In genomic region chr4:94548571-94548970, GRCh38 we compare ENCODE assay signal across 9 cellular contexts.
DNase-seq lines count a peak whose midpoint lies in the region; ATAC-seq lines count a peak whose summit lies in the region.
"Had no signal": no experiment of that assay in that cellular context is flagged by ENCODE, and none has a peak within 500 bp of the region (broad histone marks: within the 10 kb centered on the region; RNA-seq: fewer than 3 reads in every experiment).

No MANE protein-coding gene starts in this region.

- H3K27ac ChIP-seq in mesodermal cell (ENCODE audit: low read depth, low read length, severe bottlenecking), result peak overlapping the region; percentile 75

- H3K4me3 ChIP-seq in mesodermal cell (ENCODE audit: extremely low read depth, insufficient read depth, low read length, poor library complexity, severe bottlenecking), result no peak overlapping the region

- peak; percentile 31 for DNase-seq in CD1c-positive myeloid dendritic cell (ENCODE audit: extremely low spot score)
- peak; percentile 41 to 94 for DNase-seq in NOMO-1 (lab: John Stamatoyannopoulos, UW; ENCODE audit: unreplicated experiment in 2 of 2)
- peak; percentile 92 for DNase-seq in dermis blood vessel endothelial cell
- DNase-seq in globus pallidus (ENCODE audit: low spot score), result no peak
- DNase-seq in hippocampal formation (lab: John Stamatoyannopoulos, UW), result no peak
- no peak for DNase-seq in stimulated activated CD4-positive, alpha-beta T cell treated with anti-CD3 and anti-CD28 coated beads, Interleukin-12 subunit alpha, Interleukin-12 subunit beta, amount 100 ng/mL, for 4 hours
- DNase-seq: CD8-positive, alpha-beta T cell had no signal

- no peak for ATAC-seq in HG03439 (IDR thresholded peaks at IDR 0.05; ENCODE audit: unreplicated experiment)
- ATAC-seq: CD8-positive, alpha-beta T cell had no signal

- H3K9me3 ChIP-seq in mesodermal cell (ENCODE audit: control insufficient read depth, low read length), result peaks cover 2% of the 10 kb centered on the region

- no peaks in the 10 kb centered on the region for H3K36me3 ChIP-seq in mesodermal cell (ENCODE audit: control insufficient read depth, insufficient read depth, low read length)

- peaks cover 40% of the 10 kb centered on the region for H3K4me1 ChIP-seq in mesodermal cell (ENCODE audit: control insufficient read depth, insufficient read depth, low read length, poor library complexity, severe bottlenecking)

- no CpG with 5 or more reads among the region's 1 CpG for WGBS in mesodermal cell (ENCODE audit: insufficient coverage in 2 of 2), 2 experiments

Comparison
In these comparisons a context has a peak if more than half of its experiments do, and no peak if none do; other contexts are left out.
1. DNase-seq: peak in CD1c-positive myeloid dendritic cell (single experiment), NOMO-1 (2 of 2) and dermis blood vessel endothelial cell (single experiment); none in globus pallidus (single experiment), hippocampal formation (0 of 2) and stimulated activated CD4-positive, alpha-beta T cell treated with anti-CD3 and anti-CD28 coated beads, Interleukin-12 subunit alpha, Interleukin-12 subunit beta, amount 100 ng/mL, for 4 hours (single experiment).